ENCODE assay signal across 34 cellular contexts in genomic region chr16:59369523-59369922, GRCh38.
"Had no signal": no experiment of that assay in that cellular context is flagged by ENCODE, and none has a peak within 500 bp of the region (broad histone marks: within the 10 kb centered on the region; RNA-seq: fewer than 3 reads in every experiment).

No MANE protein-coding gene starts in this region.

- H3K27me3 ChIP-seq: MG63 had no signal

- H3K9me3 ChIP-seq: MG63 had no signal

- DNase-seq: Kasumi-1, KG1, MG63, MM.1S, MV-4-11, NCI-H1048, NCI-H1092, NCI-H1092 treated with DMSO at 0.1 percent for 48 hours, NCI-H1105, NCI-H1105 treated with DMSO at 0.1 percent for 48 hours, NCI-H1417, NCI-H1417 treated with DMSO at 0.1 percent for 48 hours, NCI-H1436, NCI-H1436 treated with DMSO at 0.1 percent for 48 hours, NCI-H146, NCI-H1694, NCI-H1694 treated with DMSO at 0.1 percent for 48 hours, NCI-H187, NCI-H187 treated with DMSO at 0.1 percent for 48 hours, NCI-H1930, NCI-H2029, NCI-H2029 treated with DMSO at 0.1 percent for 48 hours, NCI-H2081, NCI-H2081 treated with DMSO at 0.1 percent for 48 hours, NCI-H2107, NCI-H2171, NCI-H2171 treated with DMSO at 0.1 percent for 48 hours, NCI-H2227 treated with DMSO at 0.1 percent for 48 hours, NCI-H226, NCI-H345, NCI-H446, NCI-H446 treated with DMSO at 0.1 percent for 48 hours, NCI-H510A had no signal

- H3K36me3 ChIP-seq: MG63 had no signal

- H3K4me2 ChIP-seq: KMS-11 had no signal

- H3K9ac ChIP-seq: KMS-11 had no signal

- H3K27ac ChIP-seq: KMS-11 had no signal

- H3K4me3 ChIP-seq: MG63 had no signal
